In the genomic region with DNA sequence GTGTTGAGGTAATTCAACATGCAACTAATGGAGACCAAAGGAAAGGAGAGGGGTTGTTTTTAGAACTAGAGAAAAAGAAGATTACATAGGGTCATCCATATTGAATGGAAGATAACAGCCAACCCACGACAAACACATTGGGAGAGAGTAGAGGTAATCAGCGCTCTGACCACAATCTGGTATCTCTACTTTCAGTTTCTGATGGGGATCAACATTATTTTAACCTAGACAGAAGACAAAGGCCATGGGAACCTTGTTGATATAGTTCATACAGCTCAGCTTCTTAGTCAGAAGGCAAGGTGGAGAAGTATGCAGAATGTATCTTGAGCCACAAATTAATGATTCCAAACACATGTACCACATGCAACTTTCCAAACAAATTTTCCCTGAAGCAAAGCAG, we compare ENCODE assay signal across 23 cellular contexts.
"Had no signal": no experiment of that assay in that cellular context is flagged by ENCODE, and none has a peak within 500 bp of the region (broad histone marks: within the 10 kb centered on the region; RNA-seq: fewer than 3 reads in every experiment).

No MANE protein-coding gene starts in this region.

- H3K27me3 Mint-ChIP-seq: T-cell had no signal

- H3K27me3 ChIP-seq: SJSA1 had no signal

- H3K36me3 Mint-ChIP-seq: T-cell had no signal

- H3K9me3 ChIP-seq: SJSA1 had no signal

- ATAC-seq: HepG2, T-cell had no signal

- H3K4me3 ChIP-seq: SJSA1, SK-N-MC had no signal

- H3K4me1 Mint-ChIP-seq: T-cell had no signal

- H3K27ac Mint-ChIP-seq: T-cell had no signal

- H3K36me3 ChIP-seq: SJSA1 had no signal

- DNase-seq: IMR-90, Kasumi-1, KG1, MV-4-11, NCI-H1048, NCI-H1105, NCI-H1417, NCI-H1436 treated with DMSO at 0.1 percent for 48 hours, NCI-H1694, NCI-H187 treated with DMSO at 0.1 percent for 48 hours, NCI-H2029 treated with DMSO at 0.1 percent for 48 hours, NCI-H2171 treated with DMSO at 0.1 percent for 48 hours, NCI-H2227 treated with DMSO at 0.1 percent for 48 hours, NCI-H524 treated with DMSO at 0.1 percent for 48 hours, NCI-H69, NCI-H774, Right ventricle myocardium superior, RPMI8226, SIG-M5, T-cell had no signal

- H3K4me1 ChIP-seq: SJSA1 had no signal

- H3K27ac ChIP-seq: SJSA1, SK-N-MC had no signal

- H3K4me3 Mint-ChIP-seq: T-cell had no signal
